6 cellular contexts compared by ENCODE assay signal in genomic region chr10:62890395-62890794, GRCh38.
"Had no signal": no experiment of that assay in that cellular context is flagged by ENCODE, and none has a peak within 500 bp of the region (broad histone marks: within the 10 kb centered on the region; RNA-seq: fewer than 3 reads in every experiment).

No MANE protein-coding gene starts in this region.

- FAIRE-seq: H54, HTR-8/SVneo had no signal

- DNase-seq: GOT3, H9, HCEC 1CT, IMR-90 had no signal
